Comparison of ENCODE assay signal across 15 cellular contexts in genomic region chr2:47313141-47313691, GRCh38. TPM values are rescaled to one million over a fixed set of nuclear protein-coding genes. Genes with fewer than 3 reads are reported as not detected.
DNase-seq lines count a peak whose midpoint lies in the region; ATAC-seq and TF ChIP-seq lines count a peak whose summit lies in the region.
"Had no signal": no experiment of that assay in that cellular context is flagged by ENCODE, and none has a peak within 500 bp of the region (broad histone marks: within the 10 kb centered on the region; RNA-seq: fewer than 3 reads in every experiment).

No MANE protein-coding gene starts in this region.

- H3K27ac Mint-ChIP-seq in Caco-2 (ENCODE audit: unreplicated experiment) (peak overlapping the region; percentile 8), memory B cell (peak overlapping the region; percentile 5)
- H3K27ac Mint-ChIP-seq: activated naive CD8-positive, alpha-beta T cell had no signal

- DNase-seq in Caco-2 (peak; percentile 81 to 90), mammary epithelial cell (peak; percentile 65), memory B cell (ENCODE audit: low spot score in 2 of 2) (no peak), NCI-H2227 (lab: John Stamatoyannopoulos, UW; ENCODE audit: unreplicated experiment) (no peak), esophagus muscularis mucosa (ENCODE audit: extremely low spot score) (no peak), COLO829 (ENCODE audit: low spot score) (no peak)
- DNase-seq: activated CD4-positive, alpha-beta T cell treated with anti-CD3 and anti-CD28 coated beads, Interleukin-2, amount 50 U/mL, for 48 hours; AML-193; NCI-H2081; stimulated activated CD4-positive, alpha-beta T cell treated with anti-CD3 and anti-CD28 coated beads, Interleukin-4, amount 100 ng/mL, for 24 hours had no signal

- H3K4me1 ChIP-seq in Caco-2 = peaks cover 57% of the 10 kb centered on the region
- H3K4me1 ChIP-seq in KMS-11 (ENCODE audit: low read depth, poor library complexity, severe bottlenecking) = peaks cover 84% of the 10 kb centered on the region
- H3K4me1 ChIP-seq in mammary epithelial cell (ENCODE audit: insufficient read depth, low read length) = peaks cover 14% of the 10 kb centered on the region
- peaks cover 19 to 26% (median 23%) of the 10 kb centered on the region in 4 donors for H3K4me1 ChIP-seq in esophagus muscularis mucosa

- peak in 1 of 2 experiments; percentile 22 for TF ChIP-seq CTCF in Caco-2 (IDR thresholded peaks at IDR 0.05; ENCODE audit: insufficient read depth in 1 of 2, low read depth in 1 of 2, low read length in 1 of 2, severe bottlenecking in 1 of 2, unreplicated experiment in 1 of 2)
- no peak for TF ChIP-seq CTCF in KMS-11 (conservative IDR thresholded peaks at IDR 0.05; ENCODE audit: low read depth, low read length)
- TF ChIP-seq CTCF in mammary epithelial cell (conservative IDR thresholded peaks at IDR 0.05 in 1 of 2, IDR thresholded peaks at IDR 0.05 in 1 of 2; ENCODE audit: extremely low read depth in 1 of 2, insufficient read depth in 1 of 2, low read depth in 1 of 2, low read length in 2 of 2) = peak in 1 of 2 donors; percentile 26
- TF ChIP-seq CTCF in esophagus muscularis mucosa (IDR thresholded peaks at IDR 0.05) = no peak

- in situ Hi-C loops in mammary epithelial cell (cut with MboI; ENCODE audit: low sequenced_read_pairs in 2 of 2) = loop anchor here (10.0 to 25.0 kb wide), 2 partner anchors 318 to 676 kb away; no protein-coding TSS in a partner anchor

- dilution Hi-C loops in mammary epithelial cell (cut with HindIII; ENCODE audit: low sequenced_read_pairs) = no loop called here

- no peak overlapping the region for H3K4me3 ChIP-seq in Caco-2 (ENCODE audit: low read depth, low read length)
- H3K4me3 ChIP-seq in KMS-11 (IDR thresholded peaks at IDR 0.05; ENCODE audit: insufficient read depth, low read depth, low read length) = no peak overlapping the region
- no peak overlapping the region for H3K4me3 ChIP-seq in mammary epithelial cell (replicated peaks in 1 of 3; ENCODE audit: insufficient read depth in 1 of 3, low read depth in 2 of 3, low read length in 3 of 3)
- H3K4me3 ChIP-seq in esophagus muscularis mucosa = no peak overlapping the region
- H3K4me3 ChIP-seq: thoracic aorta had no signal

- ATAC-seq in memory B cell (ENCODE audit: low read depth) (no peak), HG03432 (IDR thresholded peaks at IDR 0.05; ENCODE audit: unreplicated experiment) (no peak)

- H4K20me1 ChIP-seq in KMS-11 (ENCODE audit: insufficient read depth) (no peaks in the 10 kb centered on the region), mammary epithelial cell (ENCODE audit: insufficient read depth, low read length) (no peaks in the 10 kb centered on the region)

- intact Hi-C loops in Caco-2 (cut with micrococcal nuclease; ENCODE audit: unreplicated experiment) (loop anchor here (5.0 kb wide), 1 partner anchor 106 kb away; no protein-coding TSS in a partner anchor), mammary epithelial cell (cut with micrococcal nuclease) (no loop called here), esophagus muscularis mucosa (cut with DNase I) (no loop called here)

- WGBS in mammary epithelial cell (ENCODE audit: low coverage, missing lambda C conversion rate) = 64% methylated on average over 6 of the region's 6 CpGs
- 82% methylated on average over 6 of the region's 6 CpGs for whole genome bisulfite sequencing in esophagus muscularis mucosa

- H3K27me3 Mint-ChIP-seq in Caco-2 (ENCODE audit: insufficient read depth, unreplicated experiment) (no peaks in the 10 kb centered on the region), memory B cell (no peaks in the 10 kb centered on the region)
- H3K27me3 Mint-ChIP-seq: activated naive CD8-positive, alpha-beta T cell had no signal

- POLR2A ChIA-PET in Caco-2 (lab: Charles Lee) = interaction anchor here (0.7 to 1.4 kb wide), 2 partner anchors 31 to 143 kb away, joined by 3 to 4 read pairs; no protein-coding TSS in a partner anchor

- no peak for TF ChIP-seq EP300 in esophagus muscularis mucosa (IDR thresholded peaks at IDR 0.05)

- H3K27me3 ChIP-seq in Caco-2 (replicated peaks; ENCODE audit: control insufficient read depth, insufficient read depth, low read length) (no peaks in the 10 kb centered on the region), KMS-11 (ENCODE audit: insufficient read depth, low read depth) (no peaks in the 10 kb centered on the region), mammary epithelial cell (ENCODE audit: insufficient read depth, low read length) (no peaks in the 10 kb centered on the region), esophagus muscularis mucosa (no peaks in the 10 kb centered on the region)

- H3K79me2 ChIP-seq in KMS-11 (ENCODE audit: insufficient read depth, low read depth) = no peaks in the 10 kb centered on the region
- no peaks in the 10 kb centered on the region for H3K79me2 ChIP-seq in mammary epithelial cell (ENCODE audit: insufficient read depth, low read length)

- CTCF ChIA-PET in Caco-2 (lab: Charles Lee) (interaction anchor here (0.5 to 1.4 kb wide), 10 partner anchors 8 to 282 kb away, joined by 3 to 14 read pairs (median 4); no protein-coding TSS in a partner anchor), mammary epithelial cell (lab: Charles Lee; ENCODE audit: low non-redundant PET) (interaction anchor here (0.5 kb wide), 1 partner anchor 295 kb away, joined by 3 read pairs; no protein-coding TSS in a partner anchor)

- H3K4me1 Mint-ChIP-seq in Caco-2 (ENCODE audit: low read depth, unreplicated experiment) (peaks cover 34% of the 10 kb centered on the region), memory B cell (peaks cover 38% of the 10 kb centered on the region)

- H3K9me3 Mint-ChIP-seq in Caco-2 (ENCODE audit: unreplicated experiment) (no peaks in the 10 kb centered on the region), memory B cell (no peaks in the 10 kb centered on the region)

- H3K4me3 Mint-ChIP-seq in Caco-2 (ENCODE audit: unreplicated experiment) (peak overlapping the region; percentile 36), memory B cell (no peak overlapping the region)
- H3K4me3 Mint-ChIP-seq: activated naive CD8-positive, alpha-beta T cell had no signal

- H3K9ac ChIP-seq in KMS-11 (no peak overlapping the region; the same call in 1 of the 2 replicates), mammary epithelial cell (ENCODE audit: insufficient read depth, low read length) (no peak overlapping the region)

- BruUV-seq in Caco-2 (replicated peaks; lab: Mats Ljungman, UMichigan) (no TSS peak), mammary epithelial cell (replicated peaks; lab: Mats Ljungman, UMichigan) (no TSS peak)

- 0 out of 2 replicates have a peak overlapping the region, but pooled peaks have one; percentile 2 for H2AFZ ChIP-seq in KMS-11 (ENCODE audit: low read depth)
- no peak overlapping the region for H2AFZ ChIP-seq in mammary epithelial cell (ENCODE audit: low read depth, low read length)

- H3K4me2 ChIP-seq in KMS-11 (peak overlapping the region; percentile 69; the same call in 1 of the 2 replicates), mammary epithelial cell (ENCODE audit: insufficient read depth, low read depth, low read length) (no peak overlapping the region)

- no peak for TF ChIP-seq POLR2A in esophagus muscularis mucosa (IDR thresholded peaks at IDR 0.05; ENCODE audit: low read depth)

- peaks cover 20% of the 10 kb centered on the region for H3K36me3 Mint-ChIP-seq in Caco-2 (ENCODE audit: insufficient read depth, unreplicated experiment)
- H3K36me3 Mint-ChIP-seq in memory B cell = no peaks in the 10 kb centered on the region
- H3K36me3 Mint-ChIP-seq: activated naive CD8-positive, alpha-beta T cell had no signal

- H3K27ac ChIP-seq in KMS-11 (peak overlapping the region; percentile 95; the same call in 1 of the 2 replicates), mammary epithelial cell (ENCODE audit: insufficient read depth, low read depth, low read length) (no peak overlapping the region), esophagus muscularis mucosa (replicated peaks in 1 of 4) (no peak overlapping the region)
- H3K27ac ChIP-seq: thoracic aorta had no signal

- H3K9me3 ChIP-seq in Caco-2 (no peaks in the 10 kb centered on the region), mammary epithelial cell (replicated peaks; ENCODE audit: insufficient read depth, low read length) (no peaks in the 10 kb centered on the region), esophagus muscularis mucosa (no peaks in the 10 kb centered on the region)
- H3K9me3 ChIP-seq: thoracic aorta had no signal

- H3K36me3 ChIP-seq in Caco-2 (ENCODE audit: control insufficient read depth, insufficient read depth, low read length) (no peaks in the 10 kb centered on the region), KMS-11 (ENCODE audit: insufficient read depth) (no peaks in the 10 kb centered on the region), mammary epithelial cell (ENCODE audit: insufficient read depth, low read length) (no peaks in the 10 kb centered on the region), esophagus muscularis mucosa (no peaks in the 10 kb centered on the region)
- H3K36me3 ChIP-seq: thoracic aorta had no signal

RNA-seq across cellular contexts. Expression of gene EPCAM, which starts 55.9 kb away (rescaled TPM):
- total RNA-seq in Caco-2 (2022) (710 and 751 TPM in 2 replicates), mammary epithelial cell (10 to 100 TPM in 1 of 2 donors, 1 to 10 TPM in 1; 4.0 to 18.2 TPM), esophagus muscularis mucosa (not detected)
- 16.8 TPM for polyA plus RNA-seq in mammary epithelial cell
- 34.4 TPM for polyA minus RNA-seq in mammary epithelial cell
- total RNA-seq: SK-MEL-5 had no signal

Comparison
In these comparisons a context has a peak if more than half of its experiments do, and no peak if none do; other contexts are left out.
1. DNase-seq: peak in Caco-2 (2 of 2) and mammary epithelial cell (single experiment); none in memory B cell (0 of 2), NCI-H2227 (single experiment), esophagus muscularis mucosa (single experiment) and COLO829 (single experiment).
2. RNA of gene EPCAM, which starts 55.9 kb away (total RNA-seq): 710 to 751 TPM in Caco-2; 4.0 to 18.2 TPM in mammary epithelial cell and not detected in esophagus muscularis mucosa; every median in the first group is over 10 times any median in the second.